ENCODE assay signal across 1 cellular context in the genomic region with DNA sequence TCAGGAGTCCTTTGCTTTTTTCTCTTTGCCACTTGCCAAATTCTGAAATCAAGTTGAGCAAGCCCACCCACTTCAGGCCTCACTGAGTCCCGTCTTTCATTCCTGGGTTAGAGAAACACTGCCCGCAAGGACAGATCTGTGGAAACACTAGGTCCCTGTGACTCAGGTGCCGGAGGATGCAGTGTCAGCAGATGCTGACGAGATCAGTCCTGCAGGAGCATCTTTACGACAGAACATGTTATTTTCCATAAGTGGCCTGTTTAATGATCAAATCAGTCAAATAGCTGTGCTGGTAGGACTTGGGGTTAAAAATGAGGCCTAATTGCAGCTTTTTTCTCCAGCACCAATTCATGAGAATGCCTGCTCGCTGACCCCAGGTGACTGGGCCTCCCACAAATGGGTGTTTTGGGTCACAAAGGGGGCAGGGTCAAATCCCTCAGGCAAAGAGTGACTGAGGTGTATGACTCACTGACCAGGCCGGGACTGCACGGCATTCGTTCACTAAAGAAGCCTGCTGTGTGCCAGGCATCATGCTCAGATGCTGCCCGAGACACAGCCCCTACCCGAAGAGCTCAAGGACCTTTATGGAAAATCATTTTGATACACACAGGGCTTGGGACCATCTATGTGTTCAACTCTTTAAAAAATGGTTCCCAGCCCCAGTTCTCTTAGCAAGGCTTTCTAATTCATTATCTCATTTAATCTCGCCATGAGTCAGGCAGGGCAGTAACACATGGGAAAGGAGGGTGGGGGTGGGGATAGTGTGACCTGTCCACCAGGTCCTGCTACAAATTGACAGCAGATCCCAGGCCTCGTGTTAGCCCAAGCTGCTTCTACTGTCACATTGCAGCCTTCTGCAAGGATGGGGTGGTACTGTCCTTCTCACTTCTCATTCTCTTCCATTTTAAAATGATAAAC.
TF ChIP-seq lines count a peak whose summit lies in the region.

No MANE protein-coding gene starts in this region.

TF ChIP-seq in H1, 55 proteins besides CTCF, POLR2A, EP300 and RAD21:
- TF ChIP-seq, protein P1, sequence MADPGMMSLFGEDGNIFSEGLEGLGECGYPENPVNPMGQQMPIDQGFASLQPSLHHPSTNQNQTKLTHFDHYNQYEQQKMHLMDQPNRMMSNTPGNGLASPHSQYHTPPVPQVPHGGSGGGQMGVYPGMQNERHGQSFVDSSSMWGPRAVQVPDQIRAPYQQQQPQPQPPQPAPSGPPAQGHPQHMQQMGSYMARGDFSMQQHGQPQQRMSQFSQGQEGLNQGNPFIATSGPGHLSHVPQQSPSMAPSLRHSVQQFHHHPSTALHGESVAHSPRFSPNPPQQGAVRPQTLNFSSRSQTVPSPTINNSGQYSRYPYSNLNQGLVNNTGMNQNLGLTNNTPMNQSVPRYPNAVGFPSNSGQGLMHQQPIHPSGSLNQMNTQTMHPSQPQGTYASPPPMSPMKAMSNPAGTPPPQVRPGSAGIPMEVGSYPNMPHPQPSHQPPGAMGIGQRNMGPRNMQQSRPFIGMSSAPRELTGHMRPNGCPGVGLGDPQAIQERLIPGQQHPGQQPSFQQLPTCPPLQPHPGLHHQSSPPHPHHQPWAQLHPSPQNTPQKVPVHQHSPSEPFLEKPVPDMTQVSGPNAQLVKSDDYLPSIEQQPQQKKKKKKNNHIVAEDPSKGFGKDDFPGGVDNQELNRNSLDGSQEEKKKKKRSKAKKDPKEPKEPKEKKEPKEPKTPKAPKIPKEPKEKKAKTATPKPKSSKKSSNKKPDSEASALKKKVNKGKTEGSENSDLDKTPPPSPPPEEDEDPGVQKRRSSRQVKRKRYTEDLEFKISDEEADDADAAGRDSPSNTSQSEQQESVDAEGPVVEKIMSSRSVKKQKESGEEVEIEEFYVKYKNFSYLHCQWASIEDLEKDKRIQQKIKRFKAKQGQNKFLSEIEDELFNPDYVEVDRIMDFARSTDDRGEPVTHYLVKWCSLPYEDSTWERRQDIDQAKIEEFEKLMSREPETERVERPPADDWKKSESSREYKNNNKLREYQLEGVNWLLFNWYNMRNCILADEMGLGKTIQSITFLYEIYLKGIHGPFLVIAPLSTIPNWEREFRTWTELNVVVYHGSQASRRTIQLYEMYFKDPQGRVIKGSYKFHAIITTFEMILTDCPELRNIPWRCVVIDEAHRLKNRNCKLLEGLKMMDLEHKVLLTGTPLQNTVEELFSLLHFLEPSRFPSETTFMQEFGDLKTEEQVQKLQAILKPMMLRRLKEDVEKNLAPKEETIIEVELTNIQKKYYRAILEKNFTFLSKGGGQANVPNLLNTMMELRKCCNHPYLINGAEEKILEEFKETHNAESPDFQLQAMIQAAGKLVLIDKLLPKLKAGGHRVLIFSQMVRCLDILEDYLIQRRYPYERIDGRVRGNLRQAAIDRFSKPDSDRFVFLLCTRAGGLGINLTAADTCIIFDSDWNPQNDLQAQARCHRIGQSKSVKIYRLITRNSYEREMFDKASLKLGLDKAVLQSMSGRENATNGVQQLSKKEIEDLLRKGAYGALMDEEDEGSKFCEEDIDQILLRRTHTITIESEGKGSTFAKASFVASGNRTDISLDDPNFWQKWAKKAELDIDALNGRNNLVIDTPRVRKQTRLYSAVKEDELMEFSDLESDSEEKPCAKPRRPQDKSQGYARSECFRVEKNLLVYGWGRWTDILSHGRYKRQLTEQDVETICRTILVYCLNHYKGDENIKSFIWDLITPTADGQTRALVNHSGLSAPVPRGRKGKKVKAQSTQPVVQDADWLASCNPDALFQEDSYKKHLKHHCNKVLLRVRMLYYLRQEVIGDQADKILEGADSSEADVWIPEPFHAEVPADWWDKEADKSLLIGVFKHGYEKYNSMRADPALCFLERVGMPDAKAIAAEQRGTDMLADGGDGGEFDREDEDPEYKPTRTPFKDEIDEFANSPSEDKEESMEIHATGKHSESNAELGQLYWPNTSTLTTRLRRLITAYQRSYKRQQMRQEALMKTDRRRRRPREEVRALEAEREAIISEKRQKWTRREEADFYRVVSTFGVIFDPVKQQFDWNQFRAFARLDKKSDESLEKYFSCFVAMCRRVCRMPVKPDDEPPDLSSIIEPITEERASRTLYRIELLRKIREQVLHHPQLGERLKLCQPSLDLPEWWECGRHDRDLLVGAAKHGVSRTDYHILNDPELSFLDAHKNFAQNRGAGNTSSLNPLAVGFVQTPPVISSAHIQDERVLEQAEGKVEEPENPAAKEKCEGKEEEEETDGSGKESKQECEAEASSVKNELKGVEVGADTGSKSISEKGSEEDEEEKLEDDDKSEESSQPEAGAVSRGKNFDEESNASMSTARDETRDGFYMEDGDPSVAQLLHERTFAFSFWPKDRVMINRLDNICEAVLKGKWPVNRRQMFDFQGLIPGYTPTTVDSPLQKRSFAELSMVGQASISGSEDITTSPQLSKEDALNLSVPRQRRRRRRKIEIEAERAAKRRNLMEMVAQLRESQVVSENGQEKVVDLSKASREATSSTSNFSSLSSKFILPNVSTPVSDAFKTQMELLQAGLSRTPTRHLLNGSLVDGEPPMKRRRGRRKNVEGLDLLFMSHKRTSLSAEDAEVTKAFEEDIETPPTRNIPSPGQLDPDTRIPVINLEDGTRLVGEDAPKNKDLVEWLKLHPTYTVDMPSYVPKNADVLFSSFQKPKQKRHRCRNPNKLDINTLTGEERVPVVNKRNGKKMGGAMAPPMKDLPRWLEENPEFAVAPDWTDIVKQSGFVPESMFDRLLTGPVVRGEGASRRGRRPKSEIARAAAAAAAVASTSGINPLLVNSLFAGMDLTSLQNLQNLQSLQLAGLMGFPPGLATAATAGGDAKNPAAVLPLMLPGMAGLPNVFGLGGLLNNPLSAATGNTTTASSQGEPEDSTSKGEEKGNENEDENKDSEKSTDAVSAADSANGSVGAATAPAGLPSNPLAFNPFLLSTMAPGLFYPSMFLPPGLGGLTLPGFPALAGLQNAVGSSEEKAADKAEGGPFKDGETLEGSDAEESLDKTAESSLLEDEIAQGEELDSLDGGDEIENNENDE (IDR thresholded peaks at IDR 0.05; ENCODE audit: insufficient replicate concordance, low read length): no peak
- no peak for TF ChIP-seq SRF (IDR thresholded peaks at IDR 0.05; ENCODE audit: low read depth, low read length)
- no peak for TF ChIP-seq HDAC6 (IDR thresholded peaks at IDR 0.05; ENCODE audit: low read depth, low read length)
- no peak for TF ChIP-seq KDM5A (IDR thresholded peaks at IDR 0.05; ENCODE audit: low read length)
- TF ChIP-seq, protein P2, sequence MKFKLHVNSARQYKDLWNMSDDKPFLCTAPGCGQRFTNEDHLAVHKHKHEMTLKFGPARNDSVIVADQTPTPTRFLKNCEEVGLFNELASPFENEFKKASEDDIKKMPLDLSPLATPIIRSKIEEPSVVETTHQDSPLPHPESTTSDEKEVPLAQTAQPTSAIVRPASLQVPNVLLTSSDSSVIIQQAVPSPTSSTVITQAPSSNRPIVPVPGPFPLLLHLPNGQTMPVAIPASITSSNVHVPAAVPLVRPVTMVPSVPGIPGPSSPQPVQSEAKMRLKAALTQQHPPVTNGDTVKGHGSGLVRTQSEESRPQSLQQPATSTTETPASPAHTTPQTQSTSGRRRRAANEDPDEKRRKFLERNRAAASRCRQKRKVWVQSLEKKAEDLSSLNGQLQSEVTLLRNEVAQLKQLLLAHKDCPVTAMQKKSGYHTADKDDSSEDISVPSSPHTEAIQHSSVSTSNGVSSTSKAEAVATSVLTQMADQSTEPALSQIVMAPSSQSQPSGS (IDR thresholded peaks at IDR 0.05; ENCODE audit: low read length): no peak
